ENCODE assay signal across 8 cellular contexts in the genomic region with DNA sequence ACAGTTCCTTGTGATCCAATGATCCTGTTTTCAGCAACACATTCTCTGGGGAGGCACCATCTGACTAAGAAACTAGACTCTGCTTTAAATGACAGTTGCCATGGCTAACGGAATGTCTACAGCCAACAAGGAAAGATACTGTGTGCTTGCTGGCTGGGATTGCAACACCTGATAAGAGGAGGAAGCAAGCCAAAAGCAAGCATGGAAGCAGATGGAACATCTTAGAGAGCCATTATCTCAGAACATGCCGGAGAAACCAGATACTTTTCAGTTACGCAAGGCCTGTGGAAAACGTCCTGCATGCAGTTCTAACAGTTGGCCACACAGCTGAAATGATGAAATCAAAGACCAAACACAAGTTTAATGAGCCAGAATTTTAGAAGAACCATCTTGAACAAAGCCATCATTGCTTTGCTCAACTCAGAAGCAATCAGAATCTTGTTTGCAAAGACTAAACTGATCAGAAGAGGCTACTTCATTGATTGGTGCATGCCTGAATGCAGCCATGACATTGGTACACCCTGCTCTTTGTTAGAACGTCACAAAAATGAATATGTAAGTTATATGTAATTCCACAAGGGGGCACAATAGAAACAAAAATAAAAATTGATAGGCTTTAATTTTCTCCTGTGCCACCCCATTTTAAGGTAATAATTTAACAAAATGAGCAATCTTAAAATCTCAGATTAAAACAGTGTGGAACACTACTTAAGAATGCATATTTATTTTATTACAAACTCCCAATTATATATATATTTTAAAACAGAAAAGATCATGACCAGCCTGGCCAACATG. TPM values are rescaled to one million over a fixed set of nuclear protein-coding genes. Genes with fewer than 3 reads are reported as not detected.
DNase-seq lines count a peak whose midpoint lies in the region; ATAC-seq lines count a peak whose summit lies in the region.

No MANE protein-coding gene starts in this region.

- H3K27ac Mint-ChIP-seq in activated CD4-positive, alpha-beta T cell treated with anti-CD3 and anti-CD28 coated beads, Interleukin-2, amount 10 ng/mL, durations not matched to agents 24 days and 14 days: no peak overlapping the region

- peak; percentile 75 for DNase-seq in activated CD4-positive, alpha-beta T cell treated with anti-CD3 and anti-CD28 coated beads, Interleukin-2, amount 10 ng/mL, durations not matched to agents 24 days and 14 days
- no peak for DNase-seq in activated CD4-positive, alpha-beta T cell treated with anti-CD3 and anti-CD28 coated beads, Interleukin-2, amount 50 U/mL, for 1 hour
- DNase-seq in HuH-7 (ENCODE audit: low spot score): peak; percentile 44
- peak; percentile 96 for DNase-seq in RPMI7951 (ENCODE audit: low read depth)
- DNase-seq in left lobe of liver (ENCODE audit: low spot score): peak; percentile 52
- peak in 6 of 49 donors; percentile 7 to 61 (median 19) for DNase-seq in substantia nigra (lab: John Stamatoyannopoulos, UW)

- peaks cover 20% of the 10 kb centered on the region for H3K27me3 Mint-ChIP-seq in activated CD4-positive, alpha-beta T cell treated with anti-CD3 and anti-CD28 coated beads, Interleukin-2, amount 10 ng/mL, durations not matched to agents 24 days and 14 days

- no peaks in the 10 kb centered on the region for H3K36me3 Mint-ChIP-seq in activated CD4-positive, alpha-beta T cell treated with anti-CD3 and anti-CD28 coated beads, Interleukin-2, amount 10 ng/mL, durations not matched to agents 24 days and 14 days (ENCODE audit: low read depth)

- no peak overlapping the region for H3K4me3 Mint-ChIP-seq in activated CD4-positive, alpha-beta T cell treated with anti-CD3 and anti-CD28 coated beads, Interleukin-2, amount 10 ng/mL, durations not matched to agents 24 days and 14 days

- ATAC-seq in GM21367 (IDR thresholded peaks at IDR 0.05; ENCODE audit: unreplicated experiment) (peak; percentile 66), left lobe of liver (peak; percentile 97)

- H3K9me3 Mint-ChIP-seq in activated CD4-positive, alpha-beta T cell treated with anti-CD3 and anti-CD28 coated beads, Interleukin-2, amount 10 ng/mL, durations not matched to agents 24 days and 14 days: no peaks in the 10 kb centered on the region

- H3K27ac ChIP-seq in cingulate gyrus (ENCODE audit: low read depth, low read length): peak overlapping the region; percentile 50
- H3K27ac ChIP-seq in substantia nigra (ENCODE audit: low read depth, low read length, poor library complexity, severe bottlenecking): peak overlapping the region; percentile 36

- no peaks in the 10 kb centered on the region for H3K4me1 Mint-ChIP-seq in activated CD4-positive, alpha-beta T cell treated with anti-CD3 and anti-CD28 coated beads, Interleukin-2, amount 10 ng/mL, durations not matched to agents 24 days and 14 days

- intact Hi-C loops in activated CD4-positive, alpha-beta T cell treated with anti-CD3 and anti-CD28 coated beads, Interleukin-2, amount 10 ng/mL, durations not matched to agents 24 days and 14 days (cut with micrococcal nuclease): loop anchor here (1.0 kb wide), 3 partner anchors 59 to 148 kb away; no protein-coding TSS in a partner anchor

RNA-seq across cellular contexts. Expression of a gene that starts 50.8 kb away (rescaled TPM):
- total RNA-seq in activated CD4-positive, alpha-beta T cell treated with anti-CD3 and anti-CD28 coated beads, Interleukin-2, amount 10 ng/mL, durations not matched to agents 24 days and 14 days: not detected in 2 replicates
- 64.6 and 66.1 TPM in 2 replicates for total RNA-seq in RPMI7951 (2014; rRNA removed; shearing (Covaris generic))
- total RNA-seq in left lobe of liver: 0.20 TPM

RNA-seq across cellular contexts. Expression of a gene that starts 57.9 kb away (rescaled TPM):
- total RNA-seq in activated CD4-positive, alpha-beta T cell treated with anti-CD3 and anti-CD28 coated beads, Interleukin-2, amount 10 ng/mL, durations not matched to agents 24 days and 14 days: 105 and 107 TPM in 2 replicates
- 58.6 and 74.0 TPM in 2 replicates for total RNA-seq in RPMI7951 (2014; rRNA removed; shearing (Covaris generic))
- 48.3 TPM for total RNA-seq in left lobe of liver

Comparison
In these comparisons a context has a peak if more than half of its experiments do, and no peak if none do; other contexts are left out.
1. RNA of a gene that starts 50.8 kb away (total RNA-seq): 64.6 to 66.1 TPM in RPMI7951; 0.20 TPM in left lobe of liver (single experiment) and not detected in activated CD4-positive, alpha-beta T cell treated with anti-CD3 and anti-CD28 coated beads, Interleukin-2, amount 10 ng/mL, durations not matched to agents 24 days and 14 days; every median in the first group is over 10 times any median in the second.